8 cellular contexts compared by ENCODE assay signal in genomic region chr19:912181-913079, GRCh38. TPM values are rescaled to one million over a fixed set of nuclear protein-coding genes. Genes with fewer than 3 reads are reported as not detected.
A peak's percentile ranks its signal among the peaks of the same experiment; 100 is the strongest.
DNase-seq lines count a peak whose midpoint lies in the region; FAIRE-seq and TF ChIP-seq lines count a peak whose summit lies in the region.

No MANE protein-coding gene starts in this region.

- no peak overlapping the region for H3K18ac ChIP-seq in H9 (ENCODE audit: insufficient read length, low read depth, low read length)

- H3K23ac ChIP-seq in H9 (ENCODE audit: insufficient read length, low read depth, low read length): no peak overlapping the region

- H3K27me3 ChIP-seq in H9 (ENCODE audit: insufficient read depth, low read length) (no peaks in the 10 kb centered on the region; the same call in 1 of the 2 replicates), SU-DHL-6 (ENCODE audit: low read length) (no peaks in the 10 kb centered on the region)

- no peak overlapping the region for H4K91ac ChIP-seq in H9 (ENCODE audit: insufficient read length, low read depth, low read length)

- peaks cover 33% of the 10 kb centered on the region for H3K27me3 Mint-ChIP-seq in H9 (ENCODE audit: low read depth)
- no peaks in the 10 kb centered on the region for H3K27me3 Mint-ChIP-seq in osteocyte (ENCODE audit: unreplicated experiment)

- H3T11ph ChIP-seq in H9 (ENCODE audit: low read length): no peak overlapping the region

- peaks cover 16% of the 10 kb centered on the region for H3K23me2 ChIP-seq in H9 (ENCODE audit: insufficient read length, low read depth, low read length, poor library complexity, severe bottlenecking)

- TF ChIP-seq CTCF in H9 (conservative IDR thresholded peaks at IDR 0.05) (no peak), SU-DHL-6 (IDR thresholded peaks at IDR 0.05; ENCODE audit: insufficient read depth, low read length, poor library complexity, severe bottlenecking) (no peak), osteocyte (IDR thresholded peaks at IDR 0.05) (no peak)

- peak overlapping the region; percentile 65; the same call in 1 of the 2 replicates for H3K14ac ChIP-seq in H9 (ENCODE audit: insufficient read depth, low read length)

- H3K27ac Mint-ChIP-seq in H9: no peak overlapping the region
- H3K27ac Mint-ChIP-seq in osteocyte (ENCODE audit: unreplicated experiment): peak overlapping the region; percentile 64

- FAIRE-seq in H54 (lab: Jason Lieb, UNC): no peak

- peaks cover 0 to 13% of the 10 kb centered on the region in 2 experiments; a peak in 2 of 4 replicates for H3K4me1 Mint-ChIP-seq in H9
- peaks cover 10% of the 10 kb centered on the region for H3K4me1 Mint-ChIP-seq in osteocyte (ENCODE audit: unreplicated experiment)

- H3K27ac ChIP-seq in H9 (ENCODE audit: insufficient read length, low read depth, low read length): no peak overlapping the region
- no peak overlapping the region for H3K27ac ChIP-seq in SU-DHL-6 (ENCODE audit: low read depth, low read length)
- peak overlapping the region; percentile 79 for H3K27ac ChIP-seq in epithelial cell of prostate

- H3K4ac ChIP-seq in H9 (ENCODE audit: low read depth, low read length): no peak overlapping the region

- H3K4me2 ChIP-seq in H9 (ENCODE audit: insufficient read depth, insufficient read length, low read length): peak overlapping the region; percentile 42
- H3K4me2 ChIP-seq in SU-DHL-6 (ENCODE audit: low read depth, low read length, poor library complexity, severe bottlenecking): peak overlapping the region; percentile 76

- no CpG with 5 or more reads among the region's 69 CpGs for WGBS in H9 (ENCODE audit: extremely low coverage, insufficient read length, low lambda C conversion rate)

- H3K56ac ChIP-seq in H9 (ENCODE audit: insufficient read length, low read depth, low read length): no peak overlapping the region

- H3K4me3 Mint-ChIP-seq in H9 (peak overlapping the region; percentile 75 to 87), osteocyte (ENCODE audit: unreplicated experiment) (peak overlapping the region; percentile 75)

- DNase-seq in H9: no peak
- no peak for DNase-seq in epithelial cell of prostate (ENCODE audit: low read depth, low spot score)
- DNase-seq in osteocyte (ENCODE audit: extremely low spot score, unreplicated experiment): no peak
- DNase-seq in NCI-H69 (lab: John Stamatoyannopoulos, UW): no peak
- no peak for DNase-seq in H54 (ENCODE audit: insufficient read length, low spot score)
- no peak for DNase-seq in DMS79 (lab: John Stamatoyannopoulos, UW)
- no peak for DNase-seq in EL

- no peak overlapping the region for H2BK20ac ChIP-seq in H9 (ENCODE audit: low read depth, low read length, poor library complexity, severe bottlenecking)

- H3K9me2 ChIP-seq in SU-DHL-6 (replicated peaks; ENCODE audit: insufficient read depth, low read length): no peaks in the 10 kb centered on the region

- no peak for TF ChIP-seq POLR2A in H54 (IDR thresholded peaks at IDR 0.05; ENCODE audit: low read depth, low read length)

- H3F3A ChIP-seq in SU-DHL-6 (ENCODE audit: insufficient read depth): no peaks in the 10 kb centered on the region

- H2BK12ac ChIP-seq in H9 (ENCODE audit: insufficient read length, low read depth, low read length): no peak overlapping the region

- peak overlapping the region; percentile 95 for H3K4me3 ChIP-seq in SU-DHL-6 (ENCODE audit: insufficient read depth, low read length, poor library complexity, severe bottlenecking)

- H3K36me3 Mint-ChIP-seq in H9 (ENCODE audit: insufficient read depth in 1 of 3, low read depth in 3 of 3) (peaks cover 0 to 12% (median 5%) of the 10 kb centered on the region in 3 experiments; a peak in 3 of 7 replicates), osteocyte (ENCODE audit: unreplicated experiment) (no peaks in the 10 kb centered on the region)

- H4K20me1 ChIP-seq in H9 (ENCODE audit: control insufficient read depth, insufficient read depth, insufficient read length): no peaks in the 10 kb centered on the region
- no peaks in the 10 kb centered on the region for H4K20me1 ChIP-seq in SU-DHL-6 (ENCODE audit: low read depth, low read length)

- H4K5ac ChIP-seq in H9 (ENCODE audit: insufficient read length, low read depth, low read length): no peak overlapping the region

- no peak overlapping the region for H2BK5ac ChIP-seq in H9 (ENCODE audit: insufficient read length, low read length)

- H3K79me2 ChIP-seq in H9 (ENCODE audit: insufficient read depth, low read length) (peaks cover 5% of the 10 kb centered on the region; the same call in 1 of the 2 replicates), SU-DHL-6 (ENCODE audit: insufficient read depth, low read length) (no peaks in the 10 kb centered on the region)

- H3K9ac ChIP-seq in H9 (ENCODE audit: extremely low read depth, insufficient read length, low read length): no peak overlapping the region
- H3K9ac ChIP-seq in SU-DHL-6 (ENCODE audit: low read length): peak overlapping the region; percentile 70

- H3K9me3 Mint-ChIP-seq in H9 (peaks cover 0 to 3% of the 10 kb centered on the region in 2 experiments; a peak in 1 of 5 replicates), osteocyte (ENCODE audit: unreplicated experiment) (no peaks in the 10 kb centered on the region)

- no peaks in the 10 kb centered on the region for H3K36me3 ChIP-seq in SU-DHL-6 (ENCODE audit: low read length)

- H2BK15ac ChIP-seq in H9 (ENCODE audit: low read depth, low read length): no peak overlapping the region

- no peak overlapping the region for H4K8ac ChIP-seq in H9 (replicated peaks; ENCODE audit: insufficient read length, low read depth, low read length)

- no peaks in the 10 kb centered on the region for H3K4me1 ChIP-seq in H9 (ENCODE audit: insufficient read depth, low read length)

- no peak overlapping the region for H2BK120ac ChIP-seq in H9 (ENCODE audit: low read depth, low read length, poor library complexity, severe bottlenecking)

- H2AFZ ChIP-seq in H9 (ENCODE audit: low read length): no peak overlapping the region
- H2AFZ ChIP-seq in SU-DHL-6 (ENCODE audit: low read depth, low read length, severe bottlenecking): no peak overlapping the region

- H3K9me3 ChIP-seq in H9 (ENCODE audit: control insufficient read depth, low read depth, low read length): no peaks in the 10 kb centered on the region
- no peaks in the 10 kb centered on the region for H3K9me3 ChIP-seq in SU-DHL-6 (ENCODE audit: insufficient read depth, low read length)

- H2AK5ac ChIP-seq in H9 (ENCODE audit: insufficient read length, low read length): no peak overlapping the region

- peaks cover 5% of the 10 kb centered on the region for H3K79me1 ChIP-seq in H9 (ENCODE audit: insufficient read depth, low read depth, low read length, poor library complexity, severe bottlenecking)

RNA-seq across cellular contexts. Expression of gene R3HDM4, which starts 0.6 kb away (rescaled TPM):
- total RNA-seq in H9 (2021) (66.2 and 66.4 TPM in 2 replicates), osteocyte (61.1 and 63.5 TPM in 2 replicates)

RNA-seq across cellular contexts. Expression of gene KISS1R, which starts 4.7 kb away (rescaled TPM):
- total RNA-seq in H9 (2021) (3.3 and 5.9 TPM in 2 replicates), osteocyte (0.47 and 1.7 TPM in 2 replicates)

RNA-seq across cellular contexts. Expression of gene ARID3A, which starts 13.4 kb away (rescaled TPM):
- total RNA-seq in H9 (2021) (98.3 and 104 TPM in 2 replicates), osteocyte (16.8 and 17.0 TPM in 2 replicates)

RNA-seq across cellular contexts. Expression of gene RNU6-9, which starts 19.1 kb away (rescaled TPM):
- not detected in 2 replicates for total RNA-seq in H9 (2021)
- not detected in 2 replicates for total RNA-seq in osteocyte

RNA-seq across cellular contexts. Expression of gene MED16, which starts 19.4 kb away (rescaled TPM):
- total RNA-seq in H9 (2021) (83.1 and 84.1 TPM in 2 replicates), osteocyte (69.3 and 72.3 TPM in 2 replicates)
